In the genomic region with DNA sequence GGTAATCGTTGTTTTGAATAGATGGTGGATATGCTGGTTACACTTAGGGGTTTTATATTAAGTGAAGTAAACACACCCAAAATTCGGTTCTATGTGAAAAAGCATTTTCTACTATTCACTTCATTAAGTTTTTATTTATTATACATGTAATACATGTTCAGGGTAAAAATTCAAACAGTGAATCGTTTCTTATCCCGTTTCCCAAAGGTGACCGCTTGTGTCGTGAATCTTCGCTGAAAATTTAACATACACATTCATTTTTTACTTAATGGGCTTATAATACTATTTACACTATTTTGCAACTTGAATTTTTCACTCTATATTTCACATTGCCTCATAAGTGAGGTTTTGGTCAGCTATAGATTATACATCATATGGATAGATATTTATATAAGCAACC, we compare ENCODE assay signal across 10 cellular contexts. TPM values are rescaled to one million over a fixed set of nuclear protein-coding genes. Genes with fewer than 3 reads are reported as not detected.
DNase-seq lines count a peak whose midpoint lies in the region; ATAC-seq and TF ChIP-seq lines count a peak whose summit lies in the region.
"Had no signal": no experiment of that assay in that cellular context is flagged by ENCODE, and none has a peak within 500 bp of the region (broad histone marks: within the 10 kb centered on the region; RNA-seq: fewer than 3 reads in every experiment).

No MANE protein-coding gene starts in this region.

- peak overlapping the region; percentile 88 for H3K4me2 ChIP-seq in OCI-LY3 (ENCODE audit: low read length)
- H3K4me2 ChIP-seq in neuronal stem cell (ENCODE audit: insufficient read depth, low read length, poor library complexity, severe bottlenecking): peak overlapping the region; percentile 31

- H3K4ac ChIP-seq in neuronal stem cell (ENCODE audit: low read length): no peak overlapping the region

- intact Hi-C loops in adrenal gland (cut with DNase I): no loop called here

- no peak overlapping the region for H2BK15ac ChIP-seq in neuronal stem cell (ENCODE audit: low read length)

- H3K18ac ChIP-seq in neuronal stem cell (ENCODE audit: low read length): no peak overlapping the region

- H3K79me1 ChIP-seq in neuronal stem cell (ENCODE audit: low read depth, low read length): peaks cover 5% of the 10 kb centered on the region

- H3K4me1 ChIP-seq in OCI-LY3 (ENCODE audit: low read length): peaks cover 32% of the 10 kb centered on the region
- H3K4me1 ChIP-seq in endocrine pancreas (ENCODE audit: control insufficient read depth, insufficient read depth, low read length): peaks cover 16% of the 10 kb centered on the region
- H3K4me1 ChIP-seq in neuronal stem cell (ENCODE audit: control insufficient read depth in 2 of 2, insufficient read depth in 1 of 2, low read depth in 1 of 2, low read length in 2 of 2): peaks cover 3 to 8% of the 10 kb centered on the region in 2 donors
- H3K4me1 ChIP-seq in adrenal gland (replicated peaks in 1 of 2): peaks cover 16 to 32% of the 10 kb centered on the region in 2 donors

- no peak overlapping the region for H3K14ac ChIP-seq in neuronal stem cell (ENCODE audit: low read length)

- ATAC-seq in HG02678 (IDR thresholded peaks at IDR 0.05; ENCODE audit: unreplicated experiment): no peak
- ATAC-seq: mucosa of descending colon had no signal

- H3K27me3 ChIP-seq in OCI-LY3 (ENCODE audit: low read depth, low read length): no peaks in the 10 kb centered on the region
- no peaks in the 10 kb centered on the region for H3K27me3 ChIP-seq in endocrine pancreas (ENCODE audit: control insufficient read depth, insufficient read depth, low read length)
- no peaks in the 10 kb centered on the region for H3K27me3 ChIP-seq in neuronal stem cell (ENCODE audit: control insufficient read depth in 3 of 3, insufficient read depth in 3 of 3, low read depth in 1 of 3, low read length in 3 of 3)
- no peaks in the 10 kb centered on the region for H3K27me3 ChIP-seq in adrenal gland

- no peak for TF ChIP-seq POLR2A in adrenal gland (IDR thresholded peaks at IDR 0.05)

- TF ChIP-seq CTCF in GM12875 (IDR thresholded peaks at IDR 0.05; ENCODE audit: borderline replicate concordance, insufficient read depth, low read depth, low read length): no peak
- TF ChIP-seq CTCF in OCI-LY3 (IDR thresholded peaks at IDR 0.05; ENCODE audit: low read depth, low read length): no peak
- no peak for TF ChIP-seq CTCF in adrenal gland (IDR thresholded peaks at IDR 0.05)

- H2BK12ac ChIP-seq in neuronal stem cell (ENCODE audit: low read length): no peak overlapping the region

- WGBS in neuronal stem cell (ENCODE audit: extremely low coverage in 2 of 2, insufficient read length in 2 of 2, insufficient replicate concordance in 1 of 2), 2 donors: no CpG with 5 or more reads among the region's 7 CpGs
- 78 to 84% (median 80%) methylated on average over 7 of the region's 7 CpGs for WGBS in adrenal gland, 4 donors

- no peak overlapping the region for H4K8ac ChIP-seq in neuronal stem cell (ENCODE audit: low read depth, low read length)

- DNase-seq in neuronal stem cell (ENCODE audit: low spot score) (no peak), adrenal gland (no peak)
- no peak for DNase-seq in stimulated activated CD4-positive, alpha-beta T cell treated with anti-CD3 and anti-CD28 coated beads, Interleukin-4, amount 100 ng/mL, for 1 hour
- no peak for DNase-seq in stimulated activated CD4-positive, alpha-beta T cell treated with anti-CD3 and anti-CD28 coated beads, Interleukin-4, amount 100 ng/mL, for 4 hours
- DNase-seq: amygdala, mucosa of descending colon had no signal

- H2BK120ac ChIP-seq in neuronal stem cell (ENCODE audit: low read depth, low read length): no peak overlapping the region

- peaks cover 42% of the 10 kb centered on the region for H4K20me1 ChIP-seq in OCI-LY3 (ENCODE audit: insufficient read depth, low read length)

- peak overlapping the region; percentile 85 for H3K9ac ChIP-seq in OCI-LY3 (ENCODE audit: low read length)
- H3K9ac ChIP-seq in endocrine pancreas (ENCODE audit: control insufficient read depth, insufficient read depth, low read length): no peak overlapping the region
- H3K9ac ChIP-seq in neuronal stem cell (ENCODE audit: low read depth, low read length, poor library complexity): no peak overlapping the region

- no peak overlapping the region for H3K23ac ChIP-seq in neuronal stem cell (ENCODE audit: low read depth, low read length, poor library complexity)

- no peak overlapping the region for H2AK5ac ChIP-seq in neuronal stem cell (ENCODE audit: low read depth, low read length)

- peak overlapping the region; percentile 96 for H3K4me3 ChIP-seq in GM12875 (ENCODE audit: low read depth, low read length)
- H3K4me3 ChIP-seq in OCI-LY3 (ENCODE audit: low read length): peak overlapping the region; percentile 90
- peak overlapping the region; percentile 87 for H3K4me3 ChIP-seq in endocrine pancreas (ENCODE audit: control insufficient read depth, insufficient read depth, low read length)
- H3K4me3 ChIP-seq in neuronal stem cell (ENCODE audit: low read length in 2 of 2): peak overlapping the region in 1 of 2 donors; percentile 98
- H3K4me3 ChIP-seq in adrenal gland: peak overlapping the region in 1 of 4 donors; percentile 82

- no peak overlapping the region for H2AFZ ChIP-seq in OCI-LY3 (ENCODE audit: low read depth, low read length)
- no peak overlapping the region for H2AFZ ChIP-seq in neuronal stem cell (ENCODE audit: low read length)

- no peak overlapping the region for H4K91ac ChIP-seq in neuronal stem cell (ENCODE audit: low read depth, low read length, poor library complexity)

- H3K9me3 ChIP-seq in OCI-LY3 (ENCODE audit: insufficient read depth, low read length): no peaks in the 10 kb centered on the region
- no peaks in the 10 kb centered on the region for H3K9me3 ChIP-seq in endocrine pancreas (ENCODE audit: control insufficient read depth, low read length)
- no peaks in the 10 kb centered on the region for H3K9me3 ChIP-seq in neuronal stem cell (replicated peaks in 1 of 2; ENCODE audit: control insufficient read depth in 2 of 2, insufficient read depth in 1 of 2, low read depth in 1 of 2, low read length in 2 of 2)
- no peaks in the 10 kb centered on the region for H3K9me3 ChIP-seq in adrenal gland (replicated peaks in 1 of 3)
- H3K9me3 ChIP-seq: mucosa of descending colon had no signal

- peaks cover 65% of the 10 kb centered on the region for H3K79me2 ChIP-seq in OCI-LY3 (ENCODE audit: low read length)

- H3K36me3 ChIP-seq in OCI-LY3 (replicated peaks; ENCODE audit: low read depth, low read length) (peaks cover 15% of the 10 kb centered on the region), endocrine pancreas (ENCODE audit: control insufficient read depth, insufficient read depth, low read length) (no peaks in the 10 kb centered on the region), neuronal stem cell (replicated peaks in 1 of 2; ENCODE audit: control insufficient read depth in 2 of 2, insufficient read depth in 2 of 2, low read length in 2 of 2) (peaks cover 0 to 27% of the 10 kb centered on the region in 2 donors), adrenal gland (replicated peaks in 1 of 2) (no peaks in the 10 kb centered on the region)

- H2BK5ac ChIP-seq in neuronal stem cell (ENCODE audit: low read length): no peak overlapping the region

- no peak overlapping the region for H3K27ac ChIP-seq in OCI-LY3 (ENCODE audit: low read length)
- H3K27ac ChIP-seq in neuronal stem cell (replicated peaks; ENCODE audit: low read length): no peak overlapping the region
- H3K27ac ChIP-seq in adrenal gland: no peak overlapping the region

RNA-seq across cellular contexts. Expression of a gene that starts 24.5 kb away (rescaled TPM):
- polyA plus RNA-seq in neuronal stem cell (2013, experiment 1 of 2): 255 TPM
- 259 TPM for polyA plus RNA-seq in neuronal stem cell (2013, experiment 2 of 2)
- total RNA-seq in adrenal gland: 10 to 100 TPM; 56.3 to 87.2 (median 77.1) TPM
- 10 to 100 TPM; 20.1 to 79.1 (median 20.4) TPM for polyA plus RNA-seq in adrenal gland
